In the genomic region with DNA sequence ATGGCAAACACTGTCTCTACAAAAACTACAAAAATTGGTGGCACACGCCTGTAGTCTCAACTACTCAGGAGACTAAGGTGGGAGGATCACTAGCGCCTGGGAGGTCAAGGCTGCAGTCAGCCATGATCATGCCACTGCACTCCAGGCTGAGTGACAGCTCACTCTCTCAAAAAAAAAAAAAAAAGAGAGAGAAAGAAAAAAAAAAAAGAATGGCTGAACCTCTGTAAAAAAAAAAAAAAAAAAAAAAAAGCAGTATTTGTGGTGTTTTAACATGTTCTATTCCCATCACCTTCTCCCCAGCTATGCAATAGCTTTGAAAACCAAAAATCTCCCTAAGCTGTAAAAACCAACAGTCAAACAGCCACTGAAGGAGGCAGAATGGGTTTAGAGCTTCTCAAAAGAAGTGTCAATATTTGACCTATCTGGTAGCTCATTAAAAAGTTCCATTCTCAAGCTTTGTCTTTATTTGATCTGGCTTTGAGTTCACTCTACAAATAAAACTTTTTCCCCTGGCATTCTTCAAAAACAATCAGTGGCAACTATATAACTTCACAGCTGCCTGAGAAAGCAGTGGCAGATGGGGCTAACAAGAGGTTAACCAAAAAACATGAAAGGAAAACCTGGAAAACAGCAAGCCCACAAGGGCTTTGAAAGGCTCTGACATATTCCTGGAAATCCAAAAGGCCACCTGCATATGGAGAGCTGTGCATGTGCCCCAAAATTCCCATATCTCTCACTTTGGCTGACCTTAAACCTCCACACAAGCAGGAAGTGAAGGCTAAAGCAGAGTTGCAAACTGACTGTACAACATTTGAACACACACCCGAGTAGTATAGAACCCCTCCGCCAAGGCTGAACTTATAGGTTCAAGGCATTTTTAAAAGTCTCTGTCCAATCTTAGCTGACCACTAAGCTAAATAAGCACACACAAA, we compare ENCODE assay signal across 13 cellular contexts. TPM values are rescaled to one million over a fixed set of nuclear protein-coding genes. Genes with fewer than 3 reads are reported as not detected.
A peak's percentile ranks its signal among the peaks of the same experiment; 100 is the strongest.
DNase-seq lines count a peak whose midpoint lies in the region; ATAC-seq and TF ChIP-seq lines count a peak whose summit lies in the region.
"Had no signal": no experiment of that assay in that cellular context is flagged by ENCODE, and none has a peak within 500 bp of the region (broad histone marks: within the 10 kb centered on the region; RNA-seq: fewer than 3 reads in every experiment).

No MANE protein-coding gene starts in this region.

- no peak overlapping the region for H3K9ac ChIP-seq in HUES48 (ENCODE audit: low read depth, low read length)

- no peak overlapping the region for H3K4me3 ChIP-seq in HUES48 (ENCODE audit: low read depth, low read length)

- peak overlapping the region; percentile 67 for H3K27ac Mint-ChIP-seq in activated T-helper 2 cell treated with anti-CD3 and anti-CD28 coated beads, Interferon-gamma antibody, Interleukin-2, Interleukin-4, amounts not matched to agents 10 μg/mL and 5 μg/mL and 100 μg/mL, durations not matched to agents 14 hours and 24 hours and 36 hours
- H3K27ac Mint-ChIP-seq in neural crest cell (ENCODE audit: unreplicated experiment), result peak overlapping the region; percentile 47

- ATAC-seq in HG03469 (IDR thresholded peaks at IDR 0.05; ENCODE audit: unreplicated experiment), result no peak
- no peak for ATAC-seq in HG02678 (IDR thresholded peaks at IDR 0.05; ENCODE audit: unreplicated experiment)

- H3K4me1 ChIP-seq in HUES48 (ENCODE audit: control insufficient read depth, insufficient read depth, low read length), result peaks cover 9% of the 10 kb centered on the region; the same call in 1 of the 2 replicates

- H3K4me3 Mint-ChIP-seq in activated T-helper 2 cell treated with anti-CD3 and anti-CD28 coated beads, Interferon-gamma antibody, Interleukin-2, Interleukin-4, amounts not matched to agents 10 μg/mL and 5 μg/mL and 100 μg/mL, durations not matched to agents 14 hours and 24 hours and 36 hours (ENCODE audit: low read depth), result no peak overlapping the region
- no peak overlapping the region for H3K4me3 Mint-ChIP-seq in neural crest cell

- H3K27me3 Mint-ChIP-seq in activated T-helper 2 cell treated with anti-CD3 and anti-CD28 coated beads, Interferon-gamma antibody, Interleukin-2, Interleukin-4, amounts not matched to agents 10 μg/mL and 5 μg/mL and 100 μg/mL, durations not matched to agents 14 hours and 24 hours and 36 hours (ENCODE audit: low read depth), result no peaks in the 10 kb centered on the region
- no peaks in the 10 kb centered on the region for H3K27me3 Mint-ChIP-seq in neural crest cell (ENCODE audit: low read depth)

- H3K36me3 Mint-ChIP-seq in activated T-helper 2 cell treated with anti-CD3 and anti-CD28 coated beads, Interferon-gamma antibody, Interleukin-2, Interleukin-4, amounts not matched to agents 10 μg/mL and 5 μg/mL and 100 μg/mL, durations not matched to agents 14 hours and 24 hours and 36 hours (ENCODE audit: low read depth), result peaks cover 11% of the 10 kb centered on the region
- no peaks in the 10 kb centered on the region for H3K36me3 Mint-ChIP-seq in neural crest cell (ENCODE audit: low read depth)

- TF ChIP-seq CTCF in neural crest cell (conservative IDR thresholded peaks at IDR 0.05), result no peak

- no peaks in the 10 kb centered on the region for H3K36me3 ChIP-seq in HUES48 (ENCODE audit: control insufficient read depth, insufficient read depth, low read length)

- intact Hi-C loops in activated T-helper 2 cell treated with anti-CD3 and anti-CD28 coated beads, Interferon-gamma antibody, Interleukin-2, Interleukin-4, amounts not matched to agents 10 μg/mL and 5 μg/mL and 100 μg/mL, durations not matched to agents 14 hours and 24 hours and 36 hours (cut with micrococcal nuclease), result loop anchor here (1.0 kb wide), 1 partner anchor 35 kb away; no protein-coding TSS in a partner anchor

- H3K27ac ChIP-seq in HUES48 (ENCODE audit: low read depth, low read length), result peak overlapping the region; percentile 61

- H3K9me3 ChIP-seq in HUES48 (ENCODE audit: control insufficient read depth, insufficient read depth, low read length), result no peaks in the 10 kb centered on the region

- H3K27me3 ChIP-seq in HUES48 (ENCODE audit: control insufficient read depth, insufficient read depth, low read length), result no peaks in the 10 kb centered on the region

- DNase-seq in SHP77 (lab: John Stamatoyannopoulos, UW) (peak; percentile 6 to 8), SHP77 treated with DMSO at 0.1 percent for 48 hours (lab: John Stamatoyannopoulos, UW) (no peak), neural crest cell (ENCODE audit: low read depth, low spot score) (no peak), A172 (ENCODE audit: low spot score) (no peak)
- no peak for DNase-seq in activated T-helper 2 cell treated with anti-CD3 and anti-CD28 coated beads, Interferon-gamma antibody, Interleukin-2, Interleukin-4, amounts not matched to agents 10 μg/mL and 5 μg/mL and 100 μg/mL, durations not matched to agents 14 hours and 24 hours and 36 hours (ENCODE audit: low spot score)
- DNase-seq: amygdala, NCI-H1694, NCI-H69, small intestine, T1000 had no signal

- H3K4me1 Mint-ChIP-seq in activated T-helper 2 cell treated with anti-CD3 and anti-CD28 coated beads, Interferon-gamma antibody, Interleukin-2, Interleukin-4, amounts not matched to agents 10 μg/mL and 5 μg/mL and 100 μg/mL, durations not matched to agents 14 hours and 24 hours and 36 hours (ENCODE audit: low read depth), result peaks cover 42% of the 10 kb centered on the region
- H3K4me1 Mint-ChIP-seq in neural crest cell, result peaks cover 15% of the 10 kb centered on the region

- peaks cover 8% of the 10 kb centered on the region for H3K9me3 Mint-ChIP-seq in activated T-helper 2 cell treated with anti-CD3 and anti-CD28 coated beads, Interferon-gamma antibody, Interleukin-2, Interleukin-4, amounts not matched to agents 10 μg/mL and 5 μg/mL and 100 μg/mL, durations not matched to agents 14 hours and 24 hours and 36 hours
- H3K9me3 Mint-ChIP-seq in neural crest cell, result no peaks in the 10 kb centered on the region

RNA-seq across cellular contexts. Expression of a gene that starts 36.0 kb away (rescaled TPM):
- 31.9 and 36.3 TPM in 2 replicates for total RNA-seq in activated T-helper 2 cell treated with anti-CD3 and anti-CD28 coated beads, Interferon-gamma antibody, Interleukin-2, Interleukin-4, amounts not matched to agents 10 μg/mL and 5 μg/mL and 100 μg/mL, durations not matched to agents 14 hours and 24 hours and 36 hours
- 38.9 and 40.8 TPM in 2 replicates for total RNA-seq in neural crest cell
- total RNA-seq in A172 (2014; rRNA removed; shearing (Covaris generic)), result 39.0 and 46.2 TPM in 2 replicates

Comparison
In these comparisons a context has a peak if more than half of its experiments do, and no peak if none do; other contexts are left out.
1. DNase-seq: peak in SHP77 (2 of 2); none in SHP77 treated with DMSO at 0.1 percent for 48 hours (single experiment), activated T-helper 2 cell treated with anti-CD3 and anti-CD28 coated beads, Interferon-gamma antibody, Interleukin-2, Interleukin-4, amounts not matched to agents 10 μg/mL and 5 μg/mL and 100 μg/mL, durations not matched to agents 14 hours and 24 hours and 36 hours (single experiment), neural crest cell (single experiment) and A172 (single experiment).